8 cellular contexts compared by ENCODE assay signal in the genomic region with DNA sequence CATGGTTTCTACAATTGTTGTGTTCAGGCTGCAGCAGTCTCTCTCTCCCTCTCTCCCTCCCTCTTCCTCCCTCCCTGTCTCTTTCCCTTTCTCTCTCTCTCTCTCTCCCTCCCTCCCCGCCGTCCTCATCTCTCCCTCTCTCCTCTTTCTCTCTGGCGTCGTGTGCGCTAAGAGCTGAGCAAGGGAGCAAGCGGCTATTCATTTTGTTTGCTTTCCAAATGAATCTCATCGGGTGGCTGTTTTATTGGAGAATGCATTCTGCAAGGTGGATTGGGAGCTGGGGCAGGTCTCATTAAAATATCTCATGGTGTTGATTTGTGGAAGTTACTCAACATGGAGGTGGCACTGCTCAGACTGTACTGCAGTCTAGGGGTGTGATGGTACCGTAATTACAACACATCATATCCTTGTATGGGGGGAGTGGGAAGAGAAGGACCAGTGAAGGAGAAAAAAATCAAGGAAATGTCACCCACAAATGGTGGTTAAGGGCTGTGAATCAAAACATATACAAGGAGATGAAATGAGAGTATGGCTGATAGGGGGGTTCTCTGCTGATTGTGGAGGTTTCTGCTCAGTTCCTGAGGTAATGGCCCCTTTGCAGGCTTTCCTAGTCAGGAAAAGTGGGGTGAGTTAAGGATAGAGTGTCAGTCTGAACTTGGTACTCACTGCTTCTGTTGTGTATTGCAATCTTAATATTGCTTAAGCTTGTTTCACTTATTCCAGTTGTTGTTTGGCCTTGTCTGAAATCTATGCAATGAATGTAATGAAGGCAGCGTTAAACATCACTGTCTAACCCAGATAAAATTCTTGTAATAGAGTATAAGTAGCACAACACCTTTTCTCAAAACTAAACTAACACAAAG. TPM values are rescaled to one million over a fixed set of nuclear protein-coding genes. Genes with fewer than 3 reads are reported as not detected.
DNase-seq lines count a peak whose midpoint lies in the region; ATAC-seq, FAIRE-seq and TF ChIP-seq lines count a peak whose summit lies in the region.

No MANE protein-coding gene starts in this region.

- H3K27ac Mint-ChIP-seq in activated naive CD8-positive, alpha-beta T cell treated with anti-CD3 and anti-CD28 coated beads, Interleukin-2, amount 10 ng/mL, durations not matched to agents 7 days and 5 days, result peak overlapping the region; percentile 59

- no peak for FAIRE-seq in frontal cortex (lab: Jason Lieb, UNC)

- H3K27me3 Mint-ChIP-seq in activated naive CD8-positive, alpha-beta T cell treated with anti-CD3 and anti-CD28 coated beads, Interleukin-2, amount 10 ng/mL, durations not matched to agents 7 days and 5 days, result no peaks in the 10 kb centered on the region

- peaks cover 28% of the 10 kb centered on the region for H3K4me1 Mint-ChIP-seq in activated naive CD8-positive, alpha-beta T cell treated with anti-CD3 and anti-CD28 coated beads, Interleukin-2, amount 10 ng/mL, durations not matched to agents 7 days and 5 days

- no peaks in the 10 kb centered on the region for H3K9me3 ChIP-seq in KOPT-K1 (ENCODE audit: insufficient read depth, low read length, poor library complexity, severe bottlenecking)

- no peak for ATAC-seq in activated naive CD8-positive, alpha-beta T cell treated with anti-CD3 and anti-CD28 coated beads, Interleukin-2, amount 10 ng/mL, durations not matched to agents 7 days and 5 days (ENCODE audit: low read depth)
- no peak for ATAC-seq in GM18868 (IDR thresholded peaks at IDR 0.05; ENCODE audit: unreplicated experiment)

- H3K4me3 Mint-ChIP-seq in activated naive CD8-positive, alpha-beta T cell treated with anti-CD3 and anti-CD28 coated beads, Interleukin-2, amount 10 ng/mL, durations not matched to agents 7 days and 5 days, result peak overlapping the region; percentile 93

- no peak for TF ChIP-seq CTCF in C4-2B (conservative IDR thresholded peaks at IDR 0.05)

- H3K36me3 Mint-ChIP-seq in activated naive CD8-positive, alpha-beta T cell treated with anti-CD3 and anti-CD28 coated beads, Interleukin-2, amount 10 ng/mL, durations not matched to agents 7 days and 5 days, result peaks cover 28% of the 10 kb centered on the region

- H3K4me3 ChIP-seq in iPS-11a (ENCODE audit: low read depth, low read length) (peak overlapping the region; percentile 76), skin epidermis (peak overlapping the region; percentile 77 to 98 (median 94))

- no peaks in the 10 kb centered on the region for H3K9me3 Mint-ChIP-seq in activated naive CD8-positive, alpha-beta T cell treated with anti-CD3 and anti-CD28 coated beads, Interleukin-2, amount 10 ng/mL, durations not matched to agents 7 days and 5 days

- POLR2A ChIA-PET in activated naive CD8-positive, alpha-beta T cell treated with anti-CD3 and anti-CD28 coated beads, Interleukin-2, amount 10 ng/mL, durations not matched to agents 7 days and 5 days (lab: Charles Lee), result interaction anchor here (0.7 to 5.6 kb wide), 8 partner anchors 9 to 164 kb away, joined by 3 to 48 read pairs (median 6); a partner anchor contains a TSS

- H3K27ac ChIP-seq in C4-2B, result peak overlapping the region; percentile 34; the same call in 1 of the 2 replicates
- H3K27ac ChIP-seq in KOPT-K1 (ENCODE audit: low read depth, low read length, poor library complexity, severe bottlenecking), result peak overlapping the region; percentile 90
- peak overlapping the region in 17 of 21 experiments; percentile 31 to 100 (median 98) for H3K27ac ChIP-seq in skin epidermis

- H3K36me3 ChIP-seq in KOPT-K1 (ENCODE audit: insufficient read depth, low read length), result peaks cover 44% of the 10 kb centered on the region

- DNase-seq in activated naive CD8-positive, alpha-beta T cell treated with anti-CD3 and anti-CD28 coated beads, Interleukin-2, amount 10 ng/mL, durations not matched to agents 7 days and 5 days, result no peak
- DNase-seq in frontal cortex (ENCODE audit: low spot score in 2 of 2), result no peak
- DNase-seq in dermis blood vessel endothelial cell, result no peak

RNA-seq across cellular contexts. Expression of a gene that starts 2.7 kb away (rescaled TPM):
- total RNA-seq in activated naive CD8-positive, alpha-beta T cell treated with anti-CD3 and anti-CD28 coated beads, Interleukin-2, amount 10 ng/mL, durations not matched to agents 7 days and 5 days, result 100 to 1,000 TPM; 107 to 110 TPM
- total RNA-seq in frontal cortex (81.5 TPM), dermis blood vessel endothelial cell (50.2 and 54.1 TPM in 2 replicates)

RNA-seq across cellular contexts. Expression of a gene that starts 15.8 kb away (rescaled TPM):
- total RNA-seq in activated naive CD8-positive, alpha-beta T cell treated with anti-CD3 and anti-CD28 coated beads, Interleukin-2, amount 10 ng/mL, durations not matched to agents 7 days and 5 days, result 100 to 1,000 TPM; 100 to 101 TPM
- total RNA-seq in frontal cortex (38.3 TPM), dermis blood vessel endothelial cell (26.4 and 31.6 TPM in 2 replicates)

RNA-seq across cellular contexts. Expression of a gene that starts 24.1 kb away (rescaled TPM):
- total RNA-seq in activated naive CD8-positive, alpha-beta T cell treated with anti-CD3 and anti-CD28 coated beads, Interleukin-2, amount 10 ng/mL, durations not matched to agents 7 days and 5 days, result 1 to 10 TPM; 5.0 to 5.8 TPM
- total RNA-seq in frontal cortex (under 0.01 TPM), dermis blood vessel endothelial cell (1.7 and 2.3 TPM in 2 replicates)

RNA-seq across cellular contexts. Expression of a gene that starts 52.8 kb away (rescaled TPM):
- 1 to 10 TPM; 4.9 to 5.4 TPM for total RNA-seq in activated naive CD8-positive, alpha-beta T cell treated with anti-CD3 and anti-CD28 coated beads, Interleukin-2, amount 10 ng/mL, durations not matched to agents 7 days and 5 days
- total RNA-seq in frontal cortex (12.6 TPM), dermis blood vessel endothelial cell (1.4 and 1.9 TPM in 2 replicates)

Comparison
In these comparisons a context has a peak if more than half of its experiments do, and no peak if none do; other contexts are left out.
1. H3K27ac ChIP-seq: peak in every context shown above with its lines; median percentile 98 in skin epidermis; 90 in KOPT-K1; 34 in C4-2B.